Comparison of ENCODE assay signal across 8 cellular contexts in genomic region chr12:123271182-123271491, GRCh38. TPM values are rescaled to one million over a fixed set of nuclear protein-coding genes. Genes with fewer than 3 reads are reported as not detected.
A peak's percentile ranks its signal among the peaks of the same experiment; 100 is the strongest.
DNase-seq lines count a peak whose midpoint lies in the region; FAIRE-seq and TF ChIP-seq lines count a peak whose summit lies in the region.

No MANE protein-coding gene starts in this region.

- CTCF ChIA-PET in GM10248 (lab: Yijun Ruan, JAX) = interaction anchor here (1.2 kb wide), 1 partner anchor 189 kb away, joined by 3 read pairs; no protein-coding TSS in a partner anchor

- H3K27ac ChIP-seq in breast epithelium (peak overlapping the region; percentile 60 to 96), keratinocyte (ENCODE audit: control insufficient read depth, insufficient read depth, low read length) (no peak overlapping the region)

- H3K27me3 ChIP-seq in breast epithelium (no peaks in the 10 kb centered on the region), keratinocyte (ENCODE audit: control insufficient read depth, extremely low read depth, insufficient read depth, low read length) (no peaks in the 10 kb centered on the region)

- intact Hi-C loops in breast epithelium (cut with DNase I; ENCODE audit: low total_unique reads) = no loop called here

- H4K20me1 ChIP-seq in keratinocyte (ENCODE audit: control insufficient read depth, extremely low read depth, insufficient read depth, low read length) = peaks cover 7% of the 10 kb centered on the region

- FAIRE-seq in keratinocyte (lab: Jason Lieb, UNC) = no peak

- H3K36me3 ChIP-seq in breast epithelium = no peaks in the 10 kb centered on the region
- H3K36me3 ChIP-seq in keratinocyte (ENCODE audit: control insufficient read depth in 2 of 2, extremely low read depth in 1 of 2, insufficient read depth in 2 of 2, low read length in 2 of 2) = peaks cover 13 to 16% of the 10 kb centered on the region in 2 experiments

- peak overlapping the region; percentile 71 for H3K9ac ChIP-seq in keratinocyte (ENCODE audit: control insufficient read depth, extremely low read depth, insufficient read depth, low read length)

- H3K4me1 ChIP-seq in breast epithelium = peaks cover 5 to 8% of the 10 kb centered on the region in 2 donors
- H3K4me1 ChIP-seq in keratinocyte (ENCODE audit: control insufficient read depth, extremely low read depth, insufficient read depth, low read length) = peaks cover 11% of the 10 kb centered on the region

- H3K4me2 ChIP-seq in keratinocyte (ENCODE audit: control insufficient read depth, extremely low read depth, insufficient read depth, low read depth, low read length) = no peak overlapping the region

- TF ChIP-seq CTCF in GM10248 (IDR thresholded peaks at IDR 0.05; ENCODE audit: control extremely low read depth, extremely low read depth, low read depth, missing control alignments) = peak; percentile 75
- TF ChIP-seq CTCF in NB4 (IDR thresholded peaks at IDR 0.05; ENCODE audit: low read depth, low read length) = peak; percentile 42
- peak; percentile 25 for TF ChIP-seq CTCF in WI38 (IDR thresholded peaks at IDR 0.05; ENCODE audit: low read depth, low read length)
- TF ChIP-seq CTCF in breast epithelium (IDR thresholded peaks at IDR 0.05) = peak in 1 of 3 donors; percentile 77
- TF ChIP-seq CTCF in keratinocyte (optimal IDR thresholded peaks at IDR 0.05 in 1 of 3, IDR thresholded peaks at IDR 0.05 in 1 of 3, conservative IDR thresholded peaks at IDR 0.05 in 1 of 3; ENCODE audit: extremely low read depth in 1 of 3, insufficient read depth in 2 of 3, low read length in 3 of 3) = peak in 2 of 3 experiments; percentile 43 to 50

- H3K79me2 ChIP-seq in keratinocyte (ENCODE audit: control insufficient read depth, insufficient read depth, low read length) = peaks cover 45% of the 10 kb centered on the region

- no peak overlapping the region for H2AFZ ChIP-seq in keratinocyte (ENCODE audit: control insufficient read depth, low read length)

- H3K4me3 ChIP-seq in NB4 (ENCODE audit: low read depth, low read length) (no peak overlapping the region), WI38 (ENCODE audit: low read depth, low read length) (peak overlapping the region; percentile 46), breast epithelium (peak overlapping the region; percentile 75 to 82 (median 77)), keratinocyte (ENCODE audit: control insufficient read depth in 2 of 3, extremely low read depth in 1 of 3, insufficient read depth in 2 of 3, low read depth in 1 of 3, low read length in 3 of 3) (peak overlapping the region in 2 of 3 experiments; percentile 38 to 94)

- DNase-seq in GM10248 (ENCODE audit: extremely low spot score) (peak; percentile 91), HCEC 1CT (peak; percentile 69), NB4 (ENCODE audit: low read depth) (peak; percentile 85), breast epithelium (ENCODE audit: low spot score in 2 of 2) (peak in 1 of 2 donors; percentile 81), keratinocyte (ENCODE audit: low read depth, low spot score) (no peak), mesenteric fat pad (ENCODE audit: low spot score) (no peak)
- DNase-seq in stimulated activated CD4-positive, alpha-beta T cell treated with anti-CD3 and anti-CD28 coated beads, Interleukin-1b, Interleukin-23, amount 100 ng/mL, for 24 hours (ENCODE audit: low read depth in 4 of 4, low spot score in 1 of 4) = peak; percentile 46 to 71 (median 53)

- POLR2A ChIA-PET in GM10248 (lab: Yijun Ruan, JAX) = no interaction called here

- H3K9me3 ChIP-seq in breast epithelium = no peaks in the 10 kb centered on the region
- no peaks in the 10 kb centered on the region for H3K9me3 ChIP-seq in keratinocyte (ENCODE audit: control insufficient read depth, low read depth, low read length)

- H3K9me1 ChIP-seq in keratinocyte (ENCODE audit: control insufficient read depth, extremely low read depth, insufficient read depth, low read length) = no peaks in the 10 kb centered on the region

- TF ChIP-seq POLR2A in NB4 (IDR thresholded peaks at IDR 0.05; ENCODE audit: extremely low read depth, insufficient read length) = peak; percentile 25
- no peak for TF ChIP-seq POLR2A in breast epithelium (IDR thresholded peaks at IDR 0.05)

- dilution Hi-C loops in keratinocyte (cut with MboI; ENCODE audit: extremely low pct_ligation_motif_present, low sequenced_read_pairs) = no loop called here

RNA-seq across cellular contexts. Expression of gene CDK2AP1, which starts 0.5 kb away (rescaled TPM):
- total RNA-seq in breast epithelium (100 to 1,000 TPM in 2 of 3 donors, 10 to 100 TPM in 1; 81.3 to 133 (median 118) TPM), mesenteric fat pad (105 TPM)
- 174 to 294 TPM (median 210 TPM) in 3 replicates for polyA plus RNA-seq in keratinocyte
- 30.4 TPM for polyA plus RNA-seq in keratinocyte (2011; ENCODE audit: low read depth)
- 206 and 358 TPM in 2 replicates for polyA plus RNA-seq in keratinocyte (2011; cell fraction: cytosol; rRNA removed)
- 41.7 and 63.8 TPM in 2 replicates for polyA plus RNA-seq in keratinocyte (2011; cell fraction: nucleus; rRNA removed)
- 57.8 and 153 TPM in 2 replicates for polyA plus RNA-seq in keratinocyte (2012; ENCODE audit: low replicate concordance)
- 95.1 to 122 TPM (median 95.3 TPM) in 3 replicates for polyA minus RNA-seq in keratinocyte
- 136 TPM for polyA minus RNA-seq in keratinocyte (2011; cell fraction: cytosol; rRNA and poly(A)+ RNA removed)
- polyA minus RNA-seq in keratinocyte (2011; cell fraction: nucleus; rRNA and poly(A)+ RNA removed) = 20.0 and 26.1 TPM in 2 replicates

RNA-seq across cellular contexts. Expression of gene MTRFR, which starts 37.9 kb away (rescaled TPM):
- total RNA-seq in breast epithelium = 1 to 10 TPM; 5.6 to 8.8 (median 8.6) TPM
- 6.9 to 12.3 TPM (median 8.5 TPM) in 3 replicates for polyA plus RNA-seq in keratinocyte
- polyA plus RNA-seq in keratinocyte (2011; ENCODE audit: low read depth) = 16.4 TPM
- polyA plus RNA-seq in keratinocyte (2011; cell fraction: cytosol; rRNA removed) = 6.4 and 7.6 TPM in 2 replicates
- polyA plus RNA-seq in keratinocyte (2011; cell fraction: nucleus; rRNA removed) = 7.9 and 8.6 TPM in 2 replicates
- polyA plus RNA-seq in keratinocyte (2012; ENCODE audit: low replicate concordance) = 8.7 and 13.4 TPM in 2 replicates
- polyA minus RNA-seq in keratinocyte = 8.6 to 12.4 TPM (median 10.5 TPM) in 3 replicates
- polyA minus RNA-seq in keratinocyte (2011; cell fraction: cytosol; rRNA and poly(A)+ RNA removed) = 8.4 TPM
- polyA minus RNA-seq in keratinocyte (2011; cell fraction: nucleus; rRNA and poly(A)+ RNA removed) = 7.4 and 8.8 TPM in 2 replicates
- total RNA-seq in mesenteric fat pad = 5.4 TPM

RNA-seq across cellular contexts. Expression of gene MPHOSPH9, which starts 38.2 kb away (rescaled TPM):
- 10 to 100 TPM; 19.0 to 28.6 (median 21.7) TPM for total RNA-seq in breast epithelium
- 4.7 to 10.7 TPM (median 6.7 TPM) in 3 replicates for polyA plus RNA-seq in keratinocyte
- 4.4 TPM for polyA plus RNA-seq in keratinocyte (2011; ENCODE audit: low read depth)
- polyA plus RNA-seq in keratinocyte (2011; cell fraction: cytosol; rRNA removed) = 3.6 and 6.4 TPM in 2 replicates
- 11.8 and 14.3 TPM in 2 replicates for polyA plus RNA-seq in keratinocyte (2011; cell fraction: nucleus; rRNA removed)
- polyA plus RNA-seq in keratinocyte (2012; ENCODE audit: low replicate concordance) = 3.0 and 7.4 TPM in 2 replicates
- polyA minus RNA-seq in keratinocyte = 4.3 to 20.2 TPM (median 5.9 TPM) in 3 replicates
- 8.4 TPM for polyA minus RNA-seq in keratinocyte (2011; cell fraction: cytosol; rRNA and poly(A)+ RNA removed)
- 10.1 and 18.2 TPM in 2 replicates for polyA minus RNA-seq in keratinocyte (2011; cell fraction: nucleus; rRNA and poly(A)+ RNA removed)
- 12.8 TPM for total RNA-seq in mesenteric fat pad

Comparison
In these comparisons a context has a peak if more than half of its experiments do, and no peak if none do; other contexts are left out.
1. DNase-seq: peak in GM10248 (single experiment), HCEC 1CT (single experiment), NB4 (single experiment) and stimulated activated CD4-positive, alpha-beta T cell treated with anti-CD3 and anti-CD28 coated beads, Interleukin-1b, Interleukin-23, amount 100 ng/mL, for 24 hours (4 of 4); none in keratinocyte (single experiment) and mesenteric fat pad (single experiment).